In genomic region chr7:140601566-140602174, GRCh38 we compare ENCODE assay signal across 23 cellular contexts. TPM values are rescaled to one million over a fixed set of nuclear protein-coding genes. Genes with fewer than 3 reads are reported as not detected.
"Had no signal": no experiment of that assay in that cellular context is flagged by ENCODE, and none has a peak within 500 bp of the region (broad histone marks: within the 10 kb centered on the region; RNA-seq: fewer than 3 reads in every experiment).

No MANE protein-coding gene starts in this region.

- H3K27ac Mint-ChIP-seq: activated B cell treated with CpG ODN at 0.5 μM for 24 hours; activated CD4-positive, alpha-beta memory T cell treated with anti-CD3 and anti-CD28 coated beads, Interleukin-2, amount 10 ng/mL, durations not matched to agents 7 days and 5 days; activated CD8-positive, alpha-beta memory T cell treated with anti-CD3 and anti-CD28 coated beads, Interleukin-2, amount 10 ng/mL, durations not matched to agents 7 days and 5 days; activated naive CD8-positive, alpha-beta T cell; dendritic cell treated with granulocyte-macrophage colony-stimulating factor and Interleukin-4, amounts not matched to agents 40 ng/mL and 50 ng/mL, for 4 days; memory B cell; naive B cell; stimulated activated naive CD8-positive, alpha-beta T cell treated with anti-CD3 and anti-CD28 coated beads, Interleukin-15, Interleukin-2, amounts not matched to agents 100 ng/mL and 50 ng/mL, for 24 hours had no signal

- H3K27me3 ChIP-seq: cardiac muscle cell, pancreas, tibial nerve, vagina had no signal

- FAIRE-seq: endothelial cell of umbilical vein, pancreas had no signal

- H3K36me3 Mint-ChIP-seq: activated CD8-positive, alpha-beta memory T cell treated with anti-CD3 and anti-CD28 coated beads, Interleukin-2, amount 10 ng/mL, durations not matched to agents 7 days and 5 days; activated naive CD8-positive, alpha-beta T cell; memory B cell; naive B cell had no signal

- H3K4me3 Mint-ChIP-seq: activated B cell treated with CpG ODN at 0.5 μM for 24 hours; activated CD4-positive, alpha-beta memory T cell treated with anti-CD3 and anti-CD28 coated beads, Interleukin-2, amount 10 ng/mL, durations not matched to agents 7 days and 5 days; activated CD8-positive, alpha-beta memory T cell treated with anti-CD3 and anti-CD28 coated beads, Interleukin-2, amount 10 ng/mL, durations not matched to agents 7 days and 5 days; activated naive CD8-positive, alpha-beta T cell; dendritic cell treated with granulocyte-macrophage colony-stimulating factor and Interleukin-4, amounts not matched to agents 40 ng/mL and 50 ng/mL, for 4 days; memory B cell; stimulated activated naive CD8-positive, alpha-beta T cell treated with anti-CD3 and anti-CD28 coated beads, Interleukin-15, Interleukin-2, amounts not matched to agents 100 ng/mL and 50 ng/mL, for 24 hours had no signal

- H3K4me3 ChIP-seq: cardiac muscle cell, mucosa of descending colon, pancreas, tibial nerve, vagina had no signal

- H3K27ac ChIP-seq: cardiac muscle cell, neutrophil, pancreas, vagina had no signal

- H3K9me3 Mint-ChIP-seq: activated B cell treated with CpG ODN at 0.5 μM for 24 hours; activated CD4-positive, alpha-beta memory T cell treated with anti-CD3 and anti-CD28 coated beads, Interleukin-2, amount 10 ng/mL, durations not matched to agents 7 days and 5 days; dendritic cell treated with granulocyte-macrophage colony-stimulating factor and Interleukin-4, amounts not matched to agents 40 ng/mL and 50 ng/mL, for 4 days; memory B cell; naive B cell; stimulated activated naive CD8-positive, alpha-beta T cell treated with anti-CD3 and anti-CD28 coated beads, Interleukin-15, Interleukin-2, amounts not matched to agents 100 ng/mL and 50 ng/mL, for 24 hours had no signal

- H3K36me3 ChIP-seq: cardiac muscle cell, neutrophil, pancreas had no signal

- H3K9me3 ChIP-seq: mucosa of descending colon, neutrophil, pancreas, tibial nerve, vagina had no signal

- H3K4me1 ChIP-seq: pancreas had no signal

- ATAC-seq: activated CD8-positive, alpha-beta memory T cell treated with anti-CD3 and anti-CD28 coated beads, Interleukin-2, amount 10 ng/mL, durations not matched to agents 7 days and 5 days; left lobe of liver; mucosa of descending colon; pancreas had no signal

- DNase-seq: activated B cell treated with CpG ODN at 0.5 μM for 24 hours; activated CD4-positive, alpha-beta memory T cell treated with anti-CD3 and anti-CD28 coated beads, Interleukin-2, amount 10 ng/mL, durations not matched to agents 7 days and 5 days; activated CD4-positive, alpha-beta T cell treated with anti-CD3 and anti-CD28 coated beads for 4 hours; activated CD8-positive, alpha-beta memory T cell treated with anti-CD3 and anti-CD28 coated beads, Interleukin-2, amount 10 ng/mL, durations not matched to agents 7 days and 5 days; amygdala; effector CD8-positive, alpha-beta T cell; hypothalamus; islet precursor cell; mucosa of descending colon; naive B cell; pancreas; SW 1271; T-helper 2 cell had no signal

- H3K4me1 Mint-ChIP-seq: activated B cell treated with CpG ODN at 0.5 μM for 24 hours; activated CD4-positive, alpha-beta memory T cell treated with anti-CD3 and anti-CD28 coated beads, Interleukin-2, amount 10 ng/mL, durations not matched to agents 7 days and 5 days; activated CD8-positive, alpha-beta memory T cell treated with anti-CD3 and anti-CD28 coated beads, Interleukin-2, amount 10 ng/mL, durations not matched to agents 7 days and 5 days; memory B cell; naive B cell had no signal

RNA-seq across cellular contexts. Expression of gene DENND2A, which starts 38.9 kb away (rescaled TPM):
- total RNA-seq: activated B cell treated with CpG ODN at 0.5 μM for 24 hours; activated CD4-positive, alpha-beta memory T cell treated with anti-CD3 and anti-CD28 coated beads, Interleukin-2, amount 10 ng/mL, durations not matched to agents 7 days and 5 days had no signal
- polyA plus RNA-seq: endothelial cell of umbilical vein had no signal
